9 cellular contexts compared by ENCODE assay signal in the genomic region with DNA sequence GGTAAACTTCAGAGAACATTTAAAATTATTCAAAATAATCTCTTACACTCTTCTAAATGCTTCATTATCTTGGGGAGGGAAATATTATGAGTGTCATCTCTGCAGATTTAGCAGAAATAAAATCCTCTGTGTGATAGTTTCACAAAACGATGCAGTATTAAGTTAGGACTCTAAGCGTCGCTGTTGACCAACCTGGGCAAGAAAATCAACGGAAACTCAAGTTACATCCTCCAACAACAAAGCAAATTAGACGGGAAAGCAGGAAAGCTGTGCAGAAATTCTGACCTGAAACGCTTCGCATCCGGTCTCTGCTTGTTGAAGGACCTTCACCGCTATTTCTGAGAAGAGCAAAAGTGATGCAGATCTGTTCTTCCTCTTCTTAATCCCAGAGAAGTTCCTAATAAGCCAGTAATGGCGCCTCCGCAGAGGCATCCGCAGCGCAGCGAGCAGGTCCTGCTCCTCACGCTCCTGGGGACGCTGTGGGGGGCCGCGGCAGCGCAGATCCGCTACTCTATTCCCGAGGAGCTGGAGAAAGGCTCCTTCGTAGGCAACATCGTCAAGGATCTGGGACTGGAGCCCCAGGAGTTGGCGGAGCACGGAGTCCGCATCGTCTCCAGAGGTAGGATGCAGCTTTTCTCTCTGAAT. TPM values are rescaled to one million over a fixed set of nuclear protein-coding genes. Genes with fewer than 3 reads are reported as not detected.
DNase-seq lines count a peak whose midpoint lies in the region; ATAC-seq and TF ChIP-seq lines count a peak whose summit lies in the region.
"Had no signal": no experiment of that assay in that cellular context is flagged by ENCODE, and none has a peak within 500 bp of the region (broad histone marks: within the 10 kb centered on the region; RNA-seq: fewer than 3 reads in every experiment).

TSS of gene PCDHGA6 (plus strand) at position 219 of the 645 bp plus-strand sequence. CDS start at position 412, 193 bp downstream.

- H3K27me3 Mint-ChIP-seq in stimulated activated memory B cell treated with anti-CD40 and anti-IgM and Interleukin-4, amounts not matched to agents 10 μg/mL and 1 μg/mL and 100 μg/mL, for 72 hours: peaks cover 19% of the 10 kb centered on the region

- TF ChIP-seq POLR2A in HCT116 (IDR thresholded peaks at IDR 0.05; ENCODE audit: borderline replicate concordance, extremely low read depth, insufficient read depth, insufficient read length): no peak

- POLR2A ChIA-PET in HCT116 (lab: Charles Lee): no interaction called here

- H3K9me3 Mint-ChIP-seq in stimulated activated memory B cell treated with anti-CD40 and anti-IgM and Interleukin-4, amounts not matched to agents 10 μg/mL and 1 μg/mL and 100 μg/mL, for 72 hours: peaks cover 3% of the 10 kb centered on the region

- no peaks in the 10 kb centered on the region for H4K20me1 ChIP-seq in HCT116 (ENCODE audit: insufficient read depth)

- peak; percentile 51 for TF ChIP-seq RAD21 in HCT116 (IDR thresholded peaks at IDR 0.05; ENCODE audit: low read depth)

- H3K36me3 ChIP-seq in HCT116 (ENCODE audit: control insufficient read depth in 1 of 2, insufficient read depth in 2 of 2, low read length in 2 of 2) (no peaks in the 10 kb centered on the region), brain microvascular endothelial cell (replicated peaks) (no peaks in the 10 kb centered on the region)
- H3K36me3 ChIP-seq: colonic mucosa had no signal

- CTCF ChIA-PET in HCT116 (lab: Charles Lee): no interaction called here

- H3K27me3 ChIP-seq in HCT116 (ENCODE audit: insufficient read depth, low read length) (no peaks in the 10 kb centered on the region), brain microvascular endothelial cell (replicated peaks) (no peaks in the 10 kb centered on the region)
- H3K27me3 ChIP-seq: colonic mucosa had no signal

- no peak within 1 kb of the TSS for H3K9ac ChIP-seq in HCT116 (ENCODE audit: low read length)

- no peaks in the 10 kb centered on the region for H3K9me2 ChIP-seq in HCT116 (ENCODE audit: insufficient read depth)

- no peak within 1 kb of the TSS for H2AFZ ChIP-seq in HCT116 (ENCODE audit: low read depth, low read length, poor library complexity, severe bottlenecking)

- RAD21 ChIA-PET in HCT116 (lab: Charles Lee; ENCODE audit: low non-redundant PET in 1 of 2, low total read pairs in 2 of 2, uncharacterized antibody in 2 of 2, unreplicated experiment in 2 of 2): no interaction called here

- BruUV-seq in HCT116 (replicated peaks; lab: Mats Ljungman, UMichigan): no TSS peak

- ATAC-seq in HCT116 (no peak), HG03159 (IDR thresholded peaks at IDR 0.05; ENCODE audit: unreplicated experiment) (no peak)
- no peak for ATAC-seq in stimulated activated memory B cell treated with anti-CD40 and anti-IgM and Interleukin-4, amounts not matched to agents 10 μg/mL and 1 μg/mL and 100 μg/mL, for 72 hours

- no peak within 1 kb of the TSS for H3K4me3 Mint-ChIP-seq in stimulated activated memory B cell treated with anti-CD40 and anti-IgM and Interleukin-4, amounts not matched to agents 10 μg/mL and 1 μg/mL and 100 μg/mL, for 72 hours

- H3K36me3 Mint-ChIP-seq in stimulated activated memory B cell treated with anti-CD40 and anti-IgM and Interleukin-4, amounts not matched to agents 10 μg/mL and 1 μg/mL and 100 μg/mL, for 72 hours: peaks cover 16% of the 10 kb centered on the region

- intact Hi-C loops in HCT116 (cut with micrococcal nuclease): no loop called here

- no peak for DNase-seq in AG09319 (ENCODE audit: extremely low read depth, low read depth)
- no peak for DNase-seq in HCT116 (ENCODE audit: low read depth, low spot score)
- DNase-seq in brain microvascular endothelial cell: no peak
- DNase-seq in mesenteric fat pad (ENCODE audit: low spot score): peak; percentile 67
- DNase-seq in anterior cingulate cortex (lab: John Stamatoyannopoulos, UW): no peak
- no peak for DNase-seq in NCI-H446 treated with DMSO at 0.1 percent for 48 hours (lab: John Stamatoyannopoulos, UW)
- DNase-seq: colonic mucosa had no signal

- H3K27ac ChIP-seq in HCT116 (ENCODE audit: low read depth, low read length): no peak within 1 kb of the TSS
- H3K27ac ChIP-seq in brain microvascular endothelial cell: no peak within 1 kb of the TSS
- H3K27ac ChIP-seq: colonic mucosa had no signal

- no peak within 1 kb of the TSS for H3K4me2 ChIP-seq in HCT116 (ENCODE audit: low read length)

- in situ Hi-C loops in brain microvascular endothelial cell (cut with HindIII; ENCODE audit: low pct_ligation_motif_present, low sequenced_read_pairs): no loop called here

- peaks cover 0 to 12% of the 10 kb centered on the region in 2 experiments; a peak in 2 of 4 replicates for H3K9me3 ChIP-seq in HCT116 (ENCODE audit: control insufficient read depth in 1 of 2, insufficient read depth in 1 of 2, low read depth in 1 of 2, low read length in 2 of 2)

- H3K4me1 Mint-ChIP-seq in stimulated activated memory B cell treated with anti-CD40 and anti-IgM and Interleukin-4, amounts not matched to agents 10 μg/mL and 1 μg/mL and 100 μg/mL, for 72 hours: peaks cover 6% of the 10 kb centered on the region

- H3K4me3 ChIP-seq in HCT116 (replicated peaks in 1 of 2; ENCODE audit: low read depth in 1 of 2, low read length in 2 of 2) (no peak within 1 kb of the TSS), brain microvascular endothelial cell (ENCODE audit: low read depth, low read length) (peak within 1 kb of the TSS; percentile 43)
- H3K4me3 ChIP-seq: colonic mucosa had no signal

- no peaks in the 10 kb centered on the region for H3K4me1 ChIP-seq in HCT116 (ENCODE audit: control insufficient read depth in 1 of 2, insufficient read depth in 2 of 2, low read length in 2 of 2)
- H3K4me1 ChIP-seq: colonic mucosa had no signal

- TF ChIP-seq CTCF in AG09319 (IDR thresholded peaks at IDR 0.05; ENCODE audit: low read depth, low read length) (peak; percentile 40), HCT116 (IDR thresholded peaks at IDR 0.05 in 2 of 3, conservative IDR thresholded peaks at IDR 0.05 in 1 of 3; ENCODE audit: borderline replicate concordance in 1 of 3, insufficient read depth in 1 of 3, low read depth in 2 of 3, low read length in 2 of 3) (peak; percentile 25 to 42 (median 36); a peak in 4 of 6 replicates), brain microvascular endothelial cell (IDR thresholded peaks at IDR 0.05; ENCODE audit: low read depth, low read length, missing control alignments) (peak; percentile 58)

- H3K79me2 ChIP-seq in HCT116 (ENCODE audit: insufficient read depth, low read length): no peaks in the 10 kb centered on the region

- no peak within 1 kb of the TSS for H3K27ac Mint-ChIP-seq in stimulated activated memory B cell treated with anti-CD40 and anti-IgM and Interleukin-4, amounts not matched to agents 10 μg/mL and 1 μg/mL and 100 μg/mL, for 72 hours

TF ChIP-seq in HCT116, 20 proteins besides CTCF, POLR2A, EP300 and RAD21:
- no peak for TF ChIP-seq SP1 (IDR thresholded peaks at IDR 0.05; ENCODE audit: low read depth)
- TF ChIP-seq YY1 (IDR thresholded peaks at IDR 0.05; ENCODE audit: extremely low read depth, insufficient replicate concordance, low read depth, low read length): no peak
- TF ChIP-seq SIN3A (IDR thresholded peaks at IDR 0.05; ENCODE audit: low read depth): no peak
- no peak for TF ChIP-seq ELF1 (IDR thresholded peaks at IDR 0.05; ENCODE audit: borderline replicate concordance, low read depth)
- no peak for TF ChIP-seq FOSL1 (IDR thresholded peaks at IDR 0.05; ENCODE audit: low read depth)
- TF ChIP-seq MAX (IDR thresholded peaks at IDR 0.05): no peak
- no peak for TF ChIP-seq SRF (IDR thresholded peaks at IDR 0.05; ENCODE audit: low read depth)
- no peak for TF ChIP-seq EGR1 (IDR thresholded peaks at IDR 0.05; ENCODE audit: low read depth)
- no peak for TF ChIP-seq POLR2AphosphoS5 (IDR thresholded peaks at IDR 0.05; ENCODE audit: low read depth, low read length)
- no peak for TF ChIP-seq TCF7L2 (IDR thresholded peaks at IDR 0.05; ENCODE audit: borderline replicate concordance, extremely low read depth, insufficient read depth, insufficient read length)
- TF ChIP-seq CEBPB (IDR thresholded peaks at IDR 0.05; ENCODE audit: low read depth): no peak
- TF ChIP-seq ZFX (IDR thresholded peaks at IDR 0.05): no peak
- no peak for TF ChIP-seq ATF3 (IDR thresholded peaks at IDR 0.05)
- no peak for TF ChIP-seq EZH2 (IDR thresholded peaks at IDR 0.05)

RNA-seq across cellular contexts. Expression of gene PCDHGA6, which starts in this region (rescaled TPM):
- 0.07 TPM for total RNA-seq in HCT116 (2021; ENCODE audit: unreplicated experiment)
- 0.02 and 0.03 TPM in 2 replicates for polyA plus RNA-seq in HCT116 (2012)
- 3.1 TPM for total RNA-seq in mesenteric fat pad
